ENCODE assay signal across 7 cellular contexts in genomic region chr16:11356573-11357331, GRCh38. TPM values are rescaled to one million over a fixed set of nuclear protein-coding genes. Genes with fewer than 3 reads are reported as not detected.
DNase-seq lines count a peak whose midpoint lies in the region; ATAC-seq and TF ChIP-seq lines count a peak whose summit lies in the region.

No MANE protein-coding gene starts in this region.

- peak; percentile 67 for DNase-seq in GM10266 (ENCODE audit: extremely low spot score)
- peak; percentile 26 for DNase-seq in NCI-H1694 treated with DMSO at 0.1 percent for 48 hours (lab: John Stamatoyannopoulos, UW)
- DNase-seq in activated CD4-positive, alpha-beta T cell treated with anti-CD3 and anti-CD28 coated beads for 48 hours = peak; percentile 75
- peak; percentile 17 to 61 for DNase-seq in dermis microvascular lymphatic vessel endothelial cell (ENCODE audit: low read depth in 2 of 2)
- DNase-seq in lung (ENCODE audit: low spot score) = peak; percentile 75
- DNase-seq in stimulated activated naive CD4-positive, alpha-beta T cell treated with Interleukin-2 at 50 U/mL for 16 hours (lab: John Stamatoyannopoulos, UW) = peak; percentile 21

- H3K27me3 ChIP-seq in lung (ENCODE audit: control insufficient read depth, insufficient read depth) = no peaks in the 10 kb centered on the region

- H3K9me3 ChIP-seq in lung (ENCODE audit: control insufficient read depth in 2 of 2, insufficient read depth in 1 of 2, low read length in 1 of 2) = no peaks in the 10 kb centered on the region

- TF ChIP-seq CTCF in GM10266 (IDR thresholded peaks at IDR 0.05; ENCODE audit: control insufficient read depth, insufficient read depth, low read depth, missing control alignments) (peak; percentile 79), lung (IDR thresholded peaks at IDR 0.05; ENCODE audit: control extremely low read depth, extremely low read depth) (peak; percentile 44)

- peak overlapping the region in 1 of 2 donors; percentile 82 for H3K27ac ChIP-seq in lung (ENCODE audit: low read depth in 1 of 2, low read length in 1 of 2)

- WGBS in lung, 2 donors = 69 to 72% methylated on average over 15 of the region's 15 CpGs

- no peaks in the 10 kb centered on the region for H3K36me3 ChIP-seq in lung (ENCODE audit: control insufficient read depth in 2 of 2, insufficient read depth in 2 of 2, low read length in 2 of 2)

- ATAC-seq in lung (ENCODE audit: insufficient read depth, low FRiP score) = no peak
- no peak for ATAC-seq in GM21717 (IDR thresholded peaks at IDR 0.05; ENCODE audit: unreplicated experiment)

- peaks cover 2 to 8% of the 10 kb centered on the region in 2 donors for H3K4me1 ChIP-seq in lung (ENCODE audit: control insufficient read depth in 2 of 2, insufficient read depth in 2 of 2, low read length in 2 of 2)

- H3K4me3 ChIP-seq in lung = no peak overlapping the region

RNA-seq across cellular contexts. Expression of gene RMI2, which starts 11.5 kb away (rescaled TPM):
- total RNA-seq in dermis microvascular lymphatic vessel endothelial cell = 3.7 and 6.7 TPM in 2 replicates
- 1 to 10 TPM; 4.4 to 4.6 TPM for total RNA-seq in lung
- polyA plus RNA-seq in lung = 1 to 10 TPM; 2.5 to 7.2 TPM

Comparison
In these comparisons a context has a peak if more than half of its experiments do, and no peak if none do; other contexts are left out.
1. DNase-seq: peak in every context shown above with its lines; median percentile 75 in activated CD4-positive, alpha-beta T cell treated with anti-CD3 and anti-CD28 coated beads for 48 hours; 75 in lung; 67 in GM10266; 39 in dermis microvascular lymphatic vessel endothelial cell; 26 in NCI-H1694 treated with DMSO at 0.1 percent for 48 hours; 21 in stimulated activated naive CD4-positive, alpha-beta T cell treated with Interleukin-2 at 50 U/mL for 16 hours.